8 cellular contexts compared by ENCODE assay signal in the genomic region with DNA sequence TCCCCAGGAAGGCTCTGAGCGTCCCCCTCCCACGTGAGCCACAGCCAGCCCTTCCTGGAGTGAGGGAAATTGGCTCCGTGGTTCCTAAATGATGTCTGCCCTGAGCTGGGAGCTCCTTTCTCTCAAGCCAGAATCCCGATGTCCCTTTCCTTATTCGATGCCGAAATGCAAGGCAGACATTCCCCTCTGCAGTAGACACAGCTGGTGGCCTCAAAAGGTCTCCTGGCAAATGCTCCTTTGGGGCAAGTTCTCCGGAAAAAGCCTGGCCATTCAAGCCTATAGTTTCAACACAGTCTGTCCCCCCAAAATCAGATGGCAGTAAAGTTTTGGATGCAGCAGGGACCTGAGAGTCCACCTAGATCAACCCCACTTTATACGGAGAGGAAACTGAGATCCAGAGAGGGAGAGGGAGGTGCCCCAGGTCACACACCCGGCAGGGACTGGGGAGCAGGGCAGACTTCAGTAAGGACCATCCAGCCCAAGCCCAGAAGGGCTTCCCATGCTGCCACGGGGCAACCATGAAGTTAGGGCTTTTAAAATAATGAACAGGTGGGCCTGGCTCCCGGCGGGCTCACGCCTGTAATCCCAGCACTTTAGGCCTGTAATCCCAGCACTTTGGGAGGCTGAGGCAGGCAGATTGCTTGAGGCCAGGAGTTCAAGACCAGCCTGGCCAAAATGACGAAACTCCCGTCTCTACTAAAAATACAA.
DNase-seq lines count a peak whose midpoint lies in the region; ATAC-seq lines count a peak whose summit lies in the region.

No MANE protein-coding gene starts in this region.

- no peak overlapping the region for H3K27ac ChIP-seq in effector memory CD4-positive, alpha-beta T cell (ENCODE audit: insufficient read depth, low read length, poor library complexity, severe bottlenecking)

- DNase-seq in DMS53 treated with DMSO at 0.1 percent for 48 hours (lab: John Stamatoyannopoulos, UW; ENCODE audit: unreplicated experiment) = peak; percentile 12
- DNase-seq in NCI-H69 (lab: John Stamatoyannopoulos, UW) = peak; percentile 68
- no peak for DNase-seq in effector memory CD4-positive, alpha-beta T cell
- DNase-seq in stimulated activated CD4-positive, alpha-beta T cell treated with anti-CD3 and anti-CD28 coated beads, Interleukin-1b, Interleukin-23, amount 100 ng/mL, for 48 hours = no peak
- no peak for DNase-seq in Kasumi-1 (lab: John Stamatoyannopoulos, UW)
- DNase-seq in OCI-M1 (lab: John Stamatoyannopoulos, UW) = no peak

- peaks cover 10% of the 10 kb centered on the region for H3K4me1 ChIP-seq in effector memory CD4-positive, alpha-beta T cell (ENCODE audit: control insufficient read depth, insufficient read depth, low read length, poor library complexity, severe bottlenecking)
- peaks cover 11% of the 10 kb centered on the region for H3K4me1 ChIP-seq in neuron (ENCODE audit: insufficient read depth, low read length)

- ATAC-seq in GM18511 (IDR thresholded peaks at IDR 0.05; ENCODE audit: unreplicated experiment) = no peak

- H3K27me3 ChIP-seq in effector memory CD4-positive, alpha-beta T cell (replicated peaks; ENCODE audit: control insufficient read depth, insufficient read depth, low read length, poor library complexity, severe bottlenecking) = no peaks in the 10 kb centered on the region
- no peaks in the 10 kb centered on the region for H3K27me3 ChIP-seq in neuron (ENCODE audit: insufficient read depth, low read length)

- H2AFZ ChIP-seq in neuron (ENCODE audit: low read depth, low read length) = peak overlapping the region; percentile 82

- H3K4me3 ChIP-seq in effector memory CD4-positive, alpha-beta T cell (ENCODE audit: insufficient read depth, low read depth, low read length, poor library complexity, severe bottlenecking) = peak overlapping the region; percentile 67
- H3K4me3 ChIP-seq in neuron (ENCODE audit: low read length) = peak overlapping the region; percentile 70

- no peaks in the 10 kb centered on the region for H3K9me3 ChIP-seq in effector memory CD4-positive, alpha-beta T cell (ENCODE audit: control insufficient read depth, low read length)
- H3K9me3 ChIP-seq in neuron (ENCODE audit: low read length) = no peaks in the 10 kb centered on the region

- H3K36me3 ChIP-seq in effector memory CD4-positive, alpha-beta T cell (ENCODE audit: control insufficient read depth, insufficient read depth, low read length) = no peaks in the 10 kb centered on the region
- no peaks in the 10 kb centered on the region for H3K36me3 ChIP-seq in neuron (ENCODE audit: insufficient read depth, low read length)

Comparison
In these comparisons a context has a peak if more than half of its experiments do, and no peak if none do; other contexts are left out.
1. DNase-seq: peak in DMS53 treated with DMSO at 0.1 percent for 48 hours (single experiment) and NCI-H69 (single experiment); none in effector memory CD4-positive, alpha-beta T cell (0 of 3), stimulated activated CD4-positive, alpha-beta T cell treated with anti-CD3 and anti-CD28 coated beads, Interleukin-1b, Interleukin-23, amount 100 ng/mL, for 48 hours (single experiment), Kasumi-1 (0 of 2) and OCI-M1 (single experiment).